In the genomic region with DNA sequence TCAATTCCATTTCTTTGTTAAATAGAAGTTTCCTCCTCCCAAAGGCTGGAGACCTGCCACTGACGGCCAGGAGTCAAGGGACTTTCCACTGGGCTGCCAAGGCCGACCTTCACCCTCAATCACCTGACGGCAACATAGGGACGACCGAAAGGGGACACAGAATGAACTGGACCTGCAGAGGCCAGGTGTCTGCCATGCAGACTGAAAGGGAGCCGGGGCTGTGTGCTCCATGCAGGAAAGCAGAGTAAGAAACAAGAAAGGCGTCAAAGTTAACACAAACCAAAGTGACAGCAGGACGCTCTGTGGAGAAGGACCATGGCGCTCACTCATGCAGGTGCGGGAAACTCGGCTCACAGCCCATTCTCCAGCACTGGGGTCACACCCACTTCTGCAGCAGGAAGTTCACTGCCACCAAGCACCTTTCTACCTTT, we compare ENCODE assay signal across 24 cellular contexts. TPM values are rescaled to one million over a fixed set of nuclear protein-coding genes. Genes with fewer than 3 reads are reported as not detected.
A peak's percentile ranks its signal among the peaks of the same experiment; 100 is the strongest.
DNase-seq lines count a peak whose midpoint lies in the region; ATAC-seq and TF ChIP-seq lines count a peak whose summit lies in the region.
"Had no signal": no experiment of that assay in that cellular context is flagged by ENCODE, and none has a peak within 500 bp of the region (broad histone marks: within the 10 kb centered on the region; RNA-seq: fewer than 3 reads in every experiment).

No MANE protein-coding gene starts in this region.

- H3K23me2 ChIP-seq in H9 (ENCODE audit: insufficient read length, low read depth, low read length, poor library complexity, severe bottlenecking), result no peaks in the 10 kb centered on the region

- H3K27ac ChIP-seq in H9 (ENCODE audit: insufficient read length, low read depth, low read length) (no peak overlapping the region), body of pancreas (peak overlapping the region in 2 of 4 donors; percentile 27 to 32), spleen (no peak overlapping the region)
- H3K27ac ChIP-seq: BLaER1, KMS-11, RWPE1 had no signal

- H2BK5ac ChIP-seq in H9 (ENCODE audit: insufficient read length, low read length), result no peak overlapping the region

- whole genome bisulfite sequencing in H9 (ENCODE audit: extremely low coverage, insufficient read length, low lambda C conversion rate), result no CpG with 5 or more reads among the region's 11 CpGs
- 31 to 47% methylated on average over 11 of the region's 11 CpGs for WGBS in body of pancreas, 2 donors
- 75 to 89% (median 82%) methylated on average over 11 of the region's 11 CpGs for WGBS in spleen, 5 donors

- no peaks in the 10 kb centered on the region for H3K9me3 Mint-ChIP-seq in H9
- H3K9me3 Mint-ChIP-seq: CD4-positive, alpha-beta T cell; GM23338 had no signal

- no peaks in the 10 kb centered on the region for H4K20me1 ChIP-seq in H9 (ENCODE audit: control insufficient read depth, insufficient read depth, insufficient read length)

- peak; percentile 23 for DNase-seq in H9
- peak in 3 of 4 donors; percentile 48 to 64 (median 57) for DNase-seq in body of pancreas
- no peak for DNase-seq in mucosa of descending colon
- DNase-seq in spleen, result peak; percentile 57
- no peak for DNase-seq in GM19238 (ENCODE audit: insufficient read length, low spot score)
- DNase-seq: CD4-positive, alpha-beta T cell; COR-L47; DMS 273 treated with DMSO at 0.1 percent for 48 hours; DMS79 treated with DMSO at 0.1 percent for 48 hours; HCEC 1CT; NCI-H1092 treated with DMSO at 0.1 percent for 48 hours; NCI-H2029; NCI-H226; NCI-H510A treated with DMSO at 0.1 percent for 48 hours; NCI-H774; NK-92 treated with Interleukin-12 subunit alpha and Interleukin-12 subunit beta, amount 100 ng/mL, for 24 hours; SIG-M5 had no signal

- no peak overlapping the region for H2BK20ac ChIP-seq in H9 (ENCODE audit: low read depth, low read length, poor library complexity, severe bottlenecking)

- no peaks in the 10 kb centered on the region; the same call in 1 of the 2 replicates for H3K27me3 Mint-ChIP-seq in H9 (ENCODE audit: low read depth)
- H3K27me3 Mint-ChIP-seq: CD4-positive, alpha-beta T cell had no signal

- no peaks in the 10 kb centered on the region for H3K79me1 ChIP-seq in H9 (ENCODE audit: insufficient read depth, low read depth, low read length, poor library complexity, severe bottlenecking)

- no peak overlapping the region for H4K8ac ChIP-seq in H9 (replicated peaks; ENCODE audit: insufficient read length, low read depth, low read length)

- no peak overlapping the region for H3K4ac ChIP-seq in H9 (ENCODE audit: low read depth, low read length)

- no peak overlapping the region for H3K56ac ChIP-seq in H9 (ENCODE audit: insufficient read length, low read depth, low read length)

- no peak overlapping the region for H3K4me3 Mint-ChIP-seq in H9
- H3K4me3 Mint-ChIP-seq: CD4-positive, alpha-beta T cell; GM23338 had no signal

- TF ChIP-seq POLR2A in body of pancreas (IDR thresholded peaks at IDR 0.05), result no peak
- no peak for TF ChIP-seq POLR2A in spleen (IDR thresholded peaks at IDR 0.05)

- no peaks in the 10 kb centered on the region for H3K4me1 ChIP-seq in H9 (ENCODE audit: insufficient read depth, low read length)
- peaks cover 34% of the 10 kb centered on the region for H3K4me1 ChIP-seq in body of pancreas
- no peaks in the 10 kb centered on the region for H3K4me1 ChIP-seq in mucosa of descending colon (ENCODE audit: low read depth)
- peaks cover 0 to 5% (median 1%) of the 10 kb centered on the region in 6 donors for H3K4me1 ChIP-seq in spleen
- H3K4me1 ChIP-seq: BLaER1 had no signal

- peak; percentile 68 for ATAC-seq in body of pancreas
- ATAC-seq in mucosa of descending colon, result peak; percentile 45
- ATAC-seq in GM21360 (IDR thresholded peaks at IDR 0.05; ENCODE audit: unreplicated experiment), result no peak
- no peak for ATAC-seq in GM18867 (IDR thresholded peaks at IDR 0.05; ENCODE audit: unreplicated experiment)
- ATAC-seq: GM23338 had no signal

- H3K9ac ChIP-seq in H9 (ENCODE audit: extremely low read depth, insufficient read length, low read length), result no peak overlapping the region
- H3K9ac ChIP-seq: BLaER1, KMS-11 had no signal

- no peak overlapping the region for H3K4me2 ChIP-seq in H9 (ENCODE audit: insufficient read depth, insufficient read length, low read length)
- H3K4me2 ChIP-seq: BLaER1, GM23338, KMS-11 had no signal

- no peaks in the 10 kb centered on the region for H3K27me3 ChIP-seq in H9 (ENCODE audit: insufficient read depth, low read length)
- H3K27me3 ChIP-seq in body of pancreas, result no peaks in the 10 kb centered on the region
- no peaks in the 10 kb centered on the region for H3K27me3 ChIP-seq in spleen (replicated peaks in 1 of 7)
- H3K27me3 ChIP-seq: BLaER1 had no signal

- no peak overlapping the region for H3T11ph ChIP-seq in H9 (ENCODE audit: low read length)

- no peak overlapping the region for H4K91ac ChIP-seq in H9 (ENCODE audit: insufficient read length, low read depth, low read length)

- TF ChIP-seq CTCF in H9 (conservative IDR thresholded peaks at IDR 0.05) (no peak), body of pancreas (IDR thresholded peaks at IDR 0.05) (no peak), mucosa of descending colon (IDR thresholded peaks at IDR 0.05) (no peak), spleen (IDR thresholded peaks at IDR 0.05 in 8 of 11, conservative IDR thresholded peaks at IDR 0.05 in 3 of 11) (no peak)

- peaks cover 0 to 14% of the 10 kb centered on the region in 2 donors for H3K36me3 ChIP-seq in body of pancreas (replicated peaks in 1 of 2; ENCODE audit: insufficient read depth in 1 of 2, low read depth in 2 of 2)
- no peaks in the 10 kb centered on the region for H3K36me3 ChIP-seq in mucosa of descending colon (ENCODE audit: low read depth)
- peaks cover 0 to 99% (median 50%) of the 10 kb centered on the region in 6 donors for H3K36me3 ChIP-seq in spleen

- H3K36me3 Mint-ChIP-seq in H9 (ENCODE audit: insufficient read depth in 1 of 3, low read depth in 3 of 3), result peaks cover 7 to 31% (median 24%) of the 10 kb centered on the region in 3 experiments

- H3K18ac ChIP-seq in H9 (ENCODE audit: insufficient read length, low read depth, low read length), result no peak overlapping the region

- H2BK120ac ChIP-seq in H9 (ENCODE audit: low read depth, low read length, poor library complexity, severe bottlenecking), result no peak overlapping the region

- H3K4me3 ChIP-seq in body of pancreas, result no peak overlapping the region
- no peak overlapping the region for H3K4me3 ChIP-seq in mucosa of descending colon
- no peak overlapping the region for H3K4me3 ChIP-seq in spleen
- H3K4me3 ChIP-seq: BLaER1, GM23338 had no signal

- no peak overlapping the region for H2AFZ ChIP-seq in H9 (ENCODE audit: low read length)
- H2AFZ ChIP-seq: GM23338 had no signal

- no peak overlapping the region for H3K14ac ChIP-seq in H9 (ENCODE audit: insufficient read depth, low read length)

- no peak overlapping the region for H3K23ac ChIP-seq in H9 (ENCODE audit: insufficient read length, low read depth, low read length)

- H2BK12ac ChIP-seq in H9 (ENCODE audit: insufficient read length, low read depth, low read length), result no peak overlapping the region

- no peaks in the 10 kb centered on the region for H3K79me2 ChIP-seq in H9 (ENCODE audit: insufficient read depth, low read length)

- H2BK15ac ChIP-seq in H9 (ENCODE audit: low read depth, low read length), result no peak overlapping the region

- H3K27ac Mint-ChIP-seq in H9, result peak overlapping the region in 1 of 3 experiments; percentile 70; a peak in 2 of 7 replicates
- H3K27ac Mint-ChIP-seq: CD4-positive, alpha-beta T cell; GM23338 had no signal

- H4K5ac ChIP-seq in H9 (ENCODE audit: insufficient read length, low read depth, low read length), result no peak overlapping the region

- intact Hi-C loops in body of pancreas (cut with DNase I), result loop anchor here (10.0 kb wide), 1 partner anchor 95 kb away; the partner anchor contains the start of gene KLF15
- intact Hi-C loops in mucosa of descending colon (cut with DNase I, micrococcal nuclease), result no loop called here
- intact Hi-C loops in spleen (cut with DNase I; ENCODE audit: low total_unique reads), result no loop called here

- H2AK5ac ChIP-seq in H9 (ENCODE audit: insufficient read length, low read length), result no peak overlapping the region

- H3K4me1 Mint-ChIP-seq in H9, result peaks cover 10 to 12% of the 10 kb centered on the region in 2 experiments

- H3K9me3 ChIP-seq in H9 (ENCODE audit: control insufficient read depth, low read depth, low read length) (no peaks in the 10 kb centered on the region), body of pancreas (no peaks in the 10 kb centered on the region), mucosa of descending colon (no peaks in the 10 kb centered on the region), spleen (no peaks in the 10 kb centered on the region)
- H3K9me3 ChIP-seq: BLaER1 had no signal

RNA-seq across cellular contexts. Expression of gene ZXDC, which starts 26.1 kb away (rescaled TPM):
- total RNA-seq in H9 (2021) (26.9 and 28.3 TPM in 2 replicates), body of pancreas (10 to 100 TPM; 33.9 to 39.4 TPM), mucosa of descending colon (10 to 100 TPM; 28.7 to 39.4 (median 37.7) TPM), spleen (10 to 100 TPM; 32.4 to 75.3 (median 50.0) TPM)
- 10 to 100 TPM in 2 of 3 donors, 1 to 10 TPM in 1; 7.5 to 14.6 (median 13.2) TPM for polyA plus RNA-seq in spleen

RNA-seq across cellular contexts. Expression of gene CFAP100, which starts 54.9 kb away (rescaled TPM):
- total RNA-seq in H9 (2021) (0.26 and 0.44 TPM in 2 replicates), body of pancreas (not detected), mucosa of descending colon (not detected), spleen (not detected)
- not detected for polyA plus RNA-seq in spleen
- total RNA-seq: CD4-positive, alpha-beta T cell; HT1080 had no signal
- polyA plus RNA-seq: GM23338 had no signal

Comparison
In these comparisons a context has a peak if more than half of its experiments do, and no peak if none do; other contexts are left out.
1. DNase-seq: peak in H9 (single experiment), body of pancreas (3 of 4) and spleen (single experiment); none in mucosa of descending colon (0 of 3) and GM19238 (single experiment).
2. ATAC-seq: peak in body of pancreas (single experiment) and mucosa of descending colon (single experiment); none in GM21360 (single experiment) and GM18867 (single experiment).